Comparison of ENCODE assay signal across 2 cellular contexts in the genomic region with DNA sequence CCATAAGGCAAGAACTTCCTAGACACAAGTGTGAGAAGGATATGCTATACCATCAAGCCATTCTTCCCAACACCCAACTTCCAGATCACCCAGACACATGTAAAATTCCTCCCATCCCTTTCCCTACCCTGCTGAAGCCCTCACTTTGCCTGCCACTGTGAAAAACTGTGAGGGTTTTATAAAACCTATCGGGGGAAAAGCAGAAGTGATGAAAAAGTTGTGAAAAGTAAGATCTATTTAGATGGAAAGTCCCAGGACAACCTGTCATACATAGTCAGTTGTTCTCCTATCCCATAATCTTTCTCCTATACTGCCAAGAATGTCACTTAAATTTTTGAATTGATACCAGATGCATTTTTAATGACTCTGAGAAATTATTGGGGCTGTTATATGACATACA.
TF ChIP-seq lines count a peak whose summit lies in the region.

No MANE protein-coding gene starts in this region.

TF ChIP-seq in GM12891, 5 proteins besides CTCF, POLR2A, EP300 and RAD21:
- TF ChIP-seq POU2F2 (IDR thresholded peaks at IDR 0.05; ENCODE audit: low read depth, low read length) (no peak), PAX5 (IDR thresholded peaks at IDR 0.05; ENCODE audit: insufficient read depth, low read length, severe bottlenecking) (no peak), TAF1 (IDR thresholded peaks at IDR 0.05; ENCODE audit: low read depth, low read length) (no peak), SPI1 (IDR thresholded peaks at IDR 0.05; ENCODE audit: low read depth, low read length) (peak; percentile 60), POLR2AphosphoS5 (IDR thresholded peaks at IDR 0.05; ENCODE audit: low read depth, low read length) (no peak)

TF ChIP-seq in HepG2, 621 proteins besides CTCF, POLR2A, EP300 and RAD21:
- TF ChIP-seq RNF219 (CRISPR knock-in tag; IDR thresholded peaks at IDR 0.05) (no peak), ZNF264 (CRISPR knock-in tag; IDR thresholded peaks at IDR 0.05) (no peak), ZNF589 (CRISPR knock-in tag; conservative IDR thresholded peaks at IDR 0.05) (no peak)
TF ChIP-seq in HepG2: peak in this region for 0.
